In the genomic region with DNA sequence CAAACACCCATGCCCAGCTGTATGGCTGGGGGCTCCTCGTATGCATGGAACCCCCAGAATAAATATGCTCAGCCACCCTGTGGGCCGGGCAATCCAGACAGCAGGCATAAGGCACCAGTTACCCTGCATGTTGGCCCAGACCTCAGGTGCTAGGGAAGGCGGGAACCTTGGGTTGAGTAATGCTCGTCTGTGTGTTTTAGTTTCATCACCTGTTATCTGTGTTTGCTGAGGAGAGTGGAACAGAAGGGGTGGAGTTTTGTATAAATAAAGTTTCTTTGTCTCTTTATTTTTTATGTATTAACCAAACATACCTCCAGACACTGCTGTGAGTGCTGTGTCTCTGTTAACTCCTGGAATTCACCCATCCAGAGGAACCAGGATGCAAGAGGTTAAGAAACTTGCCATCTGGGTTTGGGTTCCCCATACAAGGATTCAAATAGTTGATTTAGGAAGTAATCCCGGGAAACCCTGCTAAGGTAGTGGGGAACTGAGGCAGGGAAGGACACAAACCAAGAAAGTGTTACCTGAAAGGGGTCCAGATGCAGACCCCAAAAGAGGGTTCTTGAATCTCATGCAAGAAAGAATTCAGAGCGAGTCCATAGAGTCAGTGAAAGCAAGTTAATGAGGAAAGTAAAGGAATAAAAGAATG, we compare ENCODE assay signal across 9 cellular contexts. TPM values are rescaled to one million over a fixed set of nuclear protein-coding genes. Genes with fewer than 3 reads are reported as not detected.
DNase-seq lines count a peak whose midpoint lies in the region; ATAC-seq and TF ChIP-seq lines count a peak whose summit lies in the region.
"Had no signal": no experiment of that assay in that cellular context is flagged by ENCODE, and none has a peak within 500 bp of the region (broad histone marks: within the 10 kb centered on the region; RNA-seq: fewer than 3 reads in every experiment).

No MANE protein-coding gene starts in this region.

- intact Hi-C loops in CD8-positive, alpha-beta T cell (cut with DNase I, micrococcal nuclease), result no loop called here
- intact Hi-C loops in posterior vena cava (cut with DNase I), result loop anchor here in 1 of 2 donors (5.0 kb wide), 2 partner anchors 132 to 187 kb away; no protein-coding TSS in a partner anchor

- peaks cover 54% of the 10 kb centered on the region for H3K4me1 Mint-ChIP-seq in CD8-positive, alpha-beta T cell (ENCODE audit: low read depth)
- peaks cover 9% of the 10 kb centered on the region for H3K4me1 Mint-ChIP-seq in memory B cell

- CTCF ChIA-PET in CD8-positive, alpha-beta T cell (lab: Charles Lee), result interaction anchor here (0.9 to 5.1 kb wide), 3 partner anchors 41 to 193 kb away, joined by 3 to 51 read pairs (median 22); no protein-coding TSS in a partner anchor

- no peaks in the 10 kb centered on the region for H3K27me3 ChIP-seq in CD8-positive, alpha-beta T cell (ENCODE audit: insufficient read depth, low read length)

- H3K9me3 ChIP-seq in CD8-positive, alpha-beta T cell (ENCODE audit: low read length), result no peaks in the 10 kb centered on the region

- H3K36me3 ChIP-seq in CD8-positive, alpha-beta T cell (ENCODE audit: insufficient read depth, low read length), result peaks cover under 1% of the 10 kb centered on the region

- peaks cover 49% of the 10 kb centered on the region for H3K36me3 Mint-ChIP-seq in CD8-positive, alpha-beta T cell
- H3K36me3 Mint-ChIP-seq in activated naive CD4-positive, alpha-beta T cell treated with anti-CD3 and anti-CD28 coated beads, Interleukin-2, amount 50 U/mL, for 72 hours, result peaks cover 20 to 67% of the 10 kb centered on the region in 2 donors
- peaks cover 7% of the 10 kb centered on the region for H3K36me3 Mint-ChIP-seq in memory B cell

- POLR2A ChIA-PET in CD8-positive, alpha-beta T cell (lab: Charles Lee), result interaction anchor here (4.0 to 5.1 kb wide), 2 partner anchors 128 to 133 kb away, joined by 24 to 68 read pairs; no protein-coding TSS in a partner anchor

- H3K9me3 Mint-ChIP-seq in CD8-positive, alpha-beta T cell, result no peaks in the 10 kb centered on the region
- peaks cover 0 to 3% of the 10 kb centered on the region in 2 donors for H3K9me3 Mint-ChIP-seq in activated naive CD4-positive, alpha-beta T cell treated with anti-CD3 and anti-CD28 coated beads, Interleukin-2, amount 50 U/mL, for 72 hours
- no peaks in the 10 kb centered on the region for H3K9me3 Mint-ChIP-seq in memory B cell

- DNase-seq in CD8-positive, alpha-beta T cell, result no peak
- DNase-seq in HuH-7.5 (ENCODE audit: low spot score) (peak; percentile 67), memory B cell (ENCODE audit: low spot score in 2 of 2) (no peak), posterior vena cava (ENCODE audit: low spot score) (no peak)
- DNase-seq in activated naive CD4-positive, alpha-beta T cell treated with anti-CD3 and anti-CD28 coated beads, Interleukin-2, amount 50 U/mL, for 72 hours (ENCODE audit: low spot score in 2 of 2), result no peak
- no peak for DNase-seq in stimulated activated naive CD4-positive, alpha-beta T cell (lab: John Stamatoyannopoulos, UW)
- DNase-seq in stimulated activated CD4-positive, alpha-beta T cell treated with anti-CD3 and anti-CD28 coated beads, Interleukin-4, amount 100 ng/mL, for 1 hour, result no peak

- no peaks in the 10 kb centered on the region for H3K27me3 Mint-ChIP-seq in CD8-positive, alpha-beta T cell (ENCODE audit: low read depth)
- no peaks in the 10 kb centered on the region for H3K27me3 Mint-ChIP-seq in memory B cell

- peaks cover 41% of the 10 kb centered on the region for H3K4me1 ChIP-seq in CD8-positive, alpha-beta T cell (ENCODE audit: insufficient read depth, low read length)

- no peak overlapping the region for H3K4me3 ChIP-seq in CD8-positive, alpha-beta T cell (ENCODE audit: low read depth, low read length)

- no peak for TF ChIP-seq CTCF in CD8-positive, alpha-beta T cell (IDR thresholded peaks at IDR 0.05)

- peak overlapping the region; percentile 80 for H3K27ac Mint-ChIP-seq in CD8-positive, alpha-beta T cell
- H3K27ac Mint-ChIP-seq in activated naive CD4-positive, alpha-beta T cell treated with anti-CD3 and anti-CD28 coated beads, Interleukin-2, amount 50 U/mL, for 72 hours, result peak overlapping the region; percentile 92 to 98
- H3K27ac Mint-ChIP-seq in memory B cell, result peak overlapping the region; percentile 63

- no peak overlapping the region for H3K27ac ChIP-seq in CD8-positive, alpha-beta T cell (ENCODE audit: low read depth, low read length)

- H3K4me3 Mint-ChIP-seq in CD8-positive, alpha-beta T cell, result no peak overlapping the region
- H3K4me3 Mint-ChIP-seq in memory B cell, result no peak overlapping the region

- ATAC-seq in CD8-positive, alpha-beta T cell, result no peak
- ATAC-seq in activated naive CD4-positive, alpha-beta T cell treated with anti-CD3 and anti-CD28 coated beads, Interleukin-2, amount 50 U/mL, for 72 hours, result no peak
- ATAC-seq in memory B cell (ENCODE audit: low read depth), result no peak
- no peak for ATAC-seq in HG02852 (IDR thresholded peaks at IDR 0.05; ENCODE audit: unreplicated experiment)

RNA-seq across cellular contexts. Expression of a gene that starts 37.4 kb away (rescaled TPM):
- total RNA-seq in CD8-positive, alpha-beta T cell, result 100 to 1,000 TPM; 113 to 121 TPM
- 100 to 1,000 TPM; 103 to 106 TPM for total RNA-seq in activated naive CD4-positive, alpha-beta T cell treated with anti-CD3 and anti-CD28 coated beads, Interleukin-2, amount 50 U/mL, for 72 hours
- under 1 TPM; 0.24 to 0.56 TPM for total RNA-seq in posterior vena cava
- total RNA-seq: G401 had no signal

RNA-seq across cellular contexts. Expression of a gene that starts 50.8 kb away (rescaled TPM):
- 100 to 1,000 TPM; 224 to 240 TPM for total RNA-seq in CD8-positive, alpha-beta T cell
- 100 to 1,000 TPM; 166 to 218 TPM for total RNA-seq in activated naive CD4-positive, alpha-beta T cell treated with anti-CD3 and anti-CD28 coated beads, Interleukin-2, amount 50 U/mL, for 72 hours
- total RNA-seq in posterior vena cava, result 100 to 1,000 TPM in 1 of 2 donors, 10 to 100 TPM in 1; 99.2 to 112 TPM

Comparison
In these comparisons a context has a peak if more than half of its experiments do, and no peak if none do; other contexts are left out.
1. RNA of a gene that starts 37.4 kb away (total RNA-seq): 113 to 121 TPM in CD8-positive, alpha-beta T cell and 103 to 106 TPM in activated naive CD4-positive, alpha-beta T cell treated with anti-CD3 and anti-CD28 coated beads, Interleukin-2, amount 50 U/mL, for 72 hours; 0.24 to 0.56 TPM in posterior vena cava; every median in the first group is over 10 times any median in the second.
2. Peak in every context shown above with its lines, with median percentiles within 50 percentile points of each other: H3K27ac Mint-ChIP-seq.